Comparison of ENCODE assay signal across 1 cellular context in the genomic region with DNA sequence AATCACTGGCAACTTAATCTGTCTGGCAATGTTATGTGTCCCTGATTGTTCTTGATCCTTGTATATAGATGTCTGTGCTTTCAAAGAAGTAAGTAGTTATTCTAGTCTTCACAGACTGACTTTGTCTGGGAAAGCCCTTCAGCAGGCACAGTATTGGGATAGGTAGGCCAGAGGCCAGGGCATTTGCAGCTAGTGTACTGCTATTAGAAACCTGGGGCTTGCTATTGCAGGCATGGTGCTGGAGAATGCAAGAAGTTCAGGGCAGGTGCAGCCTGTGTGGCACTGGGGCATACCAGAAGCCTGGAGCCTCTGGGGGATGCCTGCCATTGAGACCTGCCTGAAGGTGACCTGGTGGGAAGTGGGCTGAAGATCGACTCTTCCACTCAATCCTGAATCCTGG.
TF ChIP-seq lines count a peak whose summit lies in the region.

No MANE protein-coding gene starts in this region.

TF ChIP-seq in GM12878, 131 proteins besides CTCF, POLR2A, EP300 and RAD21:
- TF ChIP-seq POLR2AphosphoS5 (IDR thresholded peaks at IDR 0.05; ENCODE audit: low read length) (no peak), IRF4 (IDR thresholded peaks at IDR 0.05; ENCODE audit: low read depth, low read length) (no peak), ZBED1 (IDR thresholded peaks at IDR 0.05; ENCODE audit: borderline replicate concordance) (no peak), BRCA1 (IDR thresholded peaks at IDR 0.05; ENCODE audit: low read depth, low read length) (no peak), WRNIP1 (IDR thresholded peaks at IDR 0.05; ENCODE audit: borderline replicate concordance, low read depth, low read length) (no peak), LARP7 (IDR thresholded peaks at IDR 0.05) (no peak), ATF2 (IDR thresholded peaks at IDR 0.05; ENCODE audit: low read length) (no peak), POLR2AphosphoS2 (IDR thresholded peaks at IDR 0.05; ENCODE audit: low read depth, low read length) (no peak), SREBF1 (IDR thresholded peaks at IDR 0.05; ENCODE audit: low read length) (no peak), ZNF622 (IDR thresholded peaks at IDR 0.05) (no peak)
- TF ChIP-seq, protein P1, sequence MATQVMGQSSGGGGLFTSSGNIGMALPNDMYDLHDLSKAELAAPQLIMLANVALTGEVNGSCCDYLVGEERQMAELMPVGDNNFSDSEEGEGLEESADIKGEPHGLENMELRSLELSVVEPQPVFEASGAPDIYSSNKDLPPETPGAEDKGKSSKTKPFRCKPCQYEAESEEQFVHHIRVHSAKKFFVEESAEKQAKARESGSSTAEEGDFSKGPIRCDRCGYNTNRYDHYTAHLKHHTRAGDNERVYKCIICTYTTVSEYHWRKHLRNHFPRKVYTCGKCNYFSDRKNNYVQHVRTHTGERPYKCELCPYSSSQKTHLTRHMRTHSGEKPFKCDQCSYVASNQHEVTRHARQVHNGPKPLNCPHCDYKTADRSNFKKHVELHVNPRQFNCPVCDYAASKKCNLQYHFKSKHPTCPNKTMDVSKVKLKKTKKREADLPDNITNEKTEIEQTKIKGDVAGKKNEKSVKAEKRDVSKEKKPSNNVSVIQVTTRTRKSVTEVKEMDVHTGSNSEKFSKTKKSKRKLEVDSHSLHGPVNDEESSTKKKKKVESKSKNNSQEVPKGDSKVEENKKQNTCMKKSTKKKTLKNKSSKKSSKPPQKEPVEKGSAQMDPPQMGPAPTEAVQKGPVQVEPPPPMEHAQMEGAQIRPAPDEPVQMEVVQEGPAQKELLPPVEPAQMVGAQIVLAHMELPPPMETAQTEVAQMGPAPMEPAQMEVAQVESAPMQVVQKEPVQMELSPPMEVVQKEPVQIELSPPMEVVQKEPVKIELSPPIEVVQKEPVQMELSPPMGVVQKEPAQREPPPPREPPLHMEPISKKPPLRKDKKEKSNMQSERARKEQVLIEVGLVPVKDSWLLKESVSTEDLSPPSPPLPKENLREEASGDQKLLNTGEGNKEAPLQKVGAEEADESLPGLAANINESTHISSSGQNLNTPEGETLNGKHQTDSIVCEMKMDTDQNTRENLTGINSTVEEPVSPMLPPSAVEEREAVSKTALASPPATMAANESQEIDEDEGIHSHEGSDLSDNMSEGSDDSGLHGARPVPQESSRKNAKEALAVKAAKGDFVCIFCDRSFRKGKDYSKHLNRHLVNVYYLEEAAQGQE (IDR thresholded peaks at IDR 0.05; ENCODE audit: low read depth, low read length) = no peak
TF ChIP-seq in GM12878: peak in this region for 0.
